In the genomic region with DNA sequence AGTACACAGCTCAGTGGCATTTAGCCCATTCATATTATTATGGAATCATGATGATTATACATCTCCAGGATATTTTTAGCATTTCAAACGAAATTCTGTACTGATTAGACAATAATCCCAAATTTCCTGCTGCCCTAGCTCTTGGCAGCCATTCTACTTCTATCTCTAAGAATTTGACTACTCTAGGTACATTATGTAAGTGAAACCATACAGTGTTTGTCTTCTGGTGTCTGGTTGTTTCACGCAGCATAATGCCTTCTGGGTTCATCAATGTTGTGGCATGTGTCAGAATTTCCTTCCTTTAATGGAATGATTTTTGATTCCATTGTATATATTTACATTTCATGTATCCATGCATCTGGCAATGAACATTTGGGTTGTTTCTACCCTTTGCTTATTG, we compare ENCODE assay signal across 30 cellular contexts.
"Had no signal": no experiment of that assay in that cellular context is flagged by ENCODE, and none has a peak within 500 bp of the region (broad histone marks: within the 10 kb centered on the region; RNA-seq: fewer than 3 reads in every experiment).

No MANE protein-coding gene starts in this region.

- H3K9ac ChIP-seq: neural progenitor cell, parathyroid adenoma had no signal

- H2AFZ ChIP-seq: neural progenitor cell, parathyroid adenoma had no signal

- H3K27ac ChIP-seq: ovary, parathyroid adenoma, psoas muscle, skin epidermis, spleen, suprapubic skin, testis, tibial artery, transverse colon, upper lobe of right lung, uterus had no signal

- H3K36me3 ChIP-seq: neural progenitor cell, ovary, spleen, suprapubic skin, tibial artery, transverse colon, upper lobe of right lung, uterus had no signal

- H3K4me2 ChIP-seq: smooth muscle cell had no signal

- H3K79me2 ChIP-seq: parathyroid adenoma had no signal

- H3K9me3 ChIP-seq: ovary, psoas muscle, spleen, suprapubic skin, testis, tibial artery, transverse colon, upper lobe of right lung, uterus had no signal

- H3K4me1 ChIP-seq: parathyroid adenoma, psoas muscle, spleen, suprapubic skin, testis, transverse colon, upper lobe of right lung, uterus had no signal

- H3K4me3 ChIP-seq: neural progenitor cell, ovary, psoas muscle, skin epidermis, smooth muscle cell, spleen, suprapubic skin, testis, tibial artery, transverse colon, upper lobe of right lung, uterus had no signal

- ATAC-seq: naive thymus-derived CD8-positive, alpha-beta T cell; natural killer cell treated with Interleukin-12 subunit alpha and Interleukin-12 subunit beta and Interleukin-15 and Interleukin-18, amount 100 ng/mL, for 72 hours; psoas muscle; right cardiac atrium; sciatic nerve; stimulated activated memory B cell treated with anti-CD40 and anti-IgM and Interleukin-4, amounts not matched to agents 10 μg/mL and 1 μg/mL and 100 μg/mL, for 72 hours; stimulated activated naive CD8-positive, alpha-beta T cell treated with anti-CD3 and anti-CD28 coated beads, Interleukin-15, amount 100 ng/mL, for 72 hours; stimulated activated naive CD8-positive, alpha-beta T cell treated with anti-CD3 and anti-CD28 coated beads, Interleukin-15, Interleukin-2, amounts not matched to agents 100 U/mL and 50 U/mL, for 24 hours; upper lobe of right lung had no signal

- H3K27me3 ChIP-seq: neural progenitor cell, ovary, spleen, suprapubic skin, testis, tibial artery, transverse colon, upper lobe of right lung, uterus had no signal

- DNase-seq: naive thymus-derived CD8-positive, alpha-beta T cell; nephron progenitor cell; occipital lobe; ovary; posterior cingulate gyrus; psoas muscle; right cardiac atrium; spleen; stimulated activated CD4-positive, alpha-beta T cell treated with anti-CD3 and anti-CD28 coated beads, Interleukin-12 subunit alpha, Interleukin-12 subunit beta, amount 100 ng/mL, for 4 hours; stimulated activated CD4-positive, alpha-beta T cell treated with anti-CD3 and anti-CD28 coated beads, Interleukin-1b, Interleukin-23, amount 100 ng/mL, for 48 hours; stimulated activated CD4-positive, alpha-beta T cell treated with anti-CD3 and anti-CD28 coated beads, Interleukin-4, amount 100 ng/mL, for 1 hour; stimulated activated CD4-positive, alpha-beta T cell treated with anti-CD3 and anti-CD28 coated beads, Interleukin-4, amount 100 ng/mL, for 4 hours; stimulated activated CD8-positive, alpha-beta memory T cell treated with anti-CD3 and anti-CD28 coated beads, Interleukin-4, amount 100 ng/mL, for 48 hours; stimulated activated naive CD4-positive, alpha-beta T cell; stimulated activated naive CD8-positive, alpha-beta T cell treated with anti-CD3 and anti-CD28 coated beads, Interleukin-15, amount 100 ng/mL, for 72 hours; stimulated activated naive CD8-positive, alpha-beta T cell treated with anti-CD3 and anti-CD28 coated beads, Interleukin-15, Interleukin-2, amounts not matched to agents 100 U/mL and 50 U/mL, for 24 hours; substantia nigra; testis; tibial artery; transverse colon; upper lobe of right lung; uterus had no signal
